ENCODE assay signal across 28 cellular contexts in genomic region chr9:82511626-82512025, GRCh38.
"Had no signal": no experiment of that assay in that cellular context is flagged by ENCODE, and none has a peak within 500 bp of the region (broad histone marks: within the 10 kb centered on the region; RNA-seq: fewer than 3 reads in every experiment).

No MANE protein-coding gene starts in this region.

- FAIRE-seq: pancreas, small intestine had no signal

- H3K36me3 ChIP-seq: neutrophil, pancreas, right lobe of liver, sigmoid colon, stomach, thoracic aorta, thyroid gland, tibial nerve, upper lobe of right lung, vagina had no signal

- H3K27ac ChIP-seq: neutrophil, pancreas, psoas muscle, right lobe of liver, sigmoid colon, stomach, thoracic aorta, thyroid gland, tibial nerve, upper lobe of right lung, vagina had no signal

- H3K4me1 Mint-ChIP-seq: naive thymus-derived CD4-positive, alpha-beta T cell; natural killer cell; neural crest cell; stimulated activated effector memory CD8-positive, alpha-beta T cell treated with anti-CD3 and anti-CD28 coated beads, Interleukin-12 subunit alpha, Interleukin-12 subunit beta, amount 100 ng/mL, for 72 hours; stimulated activated naive B cell treated with anti-CD40 and anti-IgM and Interleukin-4, amounts not matched to agents 10 μg/mL and 1 μg/mL and 100 μg/mL, for 72 hours had no signal

- H3K9me3 ChIP-seq: neutrophil, pancreas, psoas muscle, right lobe of liver, sigmoid colon, stomach, thoracic aorta, thyroid gland, upper lobe of right lung, vagina had no signal

- H3K4me3 ChIP-seq: pancreas, psoas muscle, right lobe of liver, sigmoid colon, stomach, thoracic aorta, thyroid gland, tibial nerve, upper lobe of right lung, vagina had no signal

- DNase-seq: naive thymus-derived CD4-positive, alpha-beta T cell; natural killer cell; nucleus accumbens; pancreas; psoas muscle; right cardiac atrium; right lobe of liver; sigmoid colon; small intestine; stimulated activated CD4-positive, alpha-beta T cell treated with anti-CD3 and anti-CD28 coated beads, Interleukin-15, amount 100 ng/mL, for 24 hours; stimulated activated CD4-positive, alpha-beta T cell treated with anti-CD3 and anti-CD28 coated beads, Interleukin-2, amount 100 ng/mL, for 24 hours; stimulated activated CD4-positive, alpha-beta T cell treated with anti-CD3 and anti-CD28 coated beads, Interleukin-2, amount 100 ng/mL, for 48 hours; stimulated activated CD4-positive, alpha-beta T cell treated with anti-CD3 and anti-CD28 coated beads, Interleukin-4, amount 100 ng/mL, for 24 hours; stimulated activated naive B cell treated with anti-CD40 and anti-IgM and Interleukin-4, amounts not matched to agents 10 μg/mL and 1 μg/mL and 100 μg/mL, for 72 hours; stimulated activated naive CD4-positive, alpha-beta T cell treated with Interleukin-2 at 50 U/mL for 16 hours; stomach; thyroid gland; upper lobe of right lung had no signal

- H3K4me1 ChIP-seq: psoas muscle, right lobe of liver, thyroid gland had no signal

- H3K27me3 ChIP-seq: neutrophil, pancreas, right lobe of liver, sigmoid colon, stomach, thyroid gland, tibial nerve, upper lobe of right lung, vagina had no signal

- H3K27ac Mint-ChIP-seq: naive thymus-derived CD4-positive, alpha-beta T cell; natural killer cell; nephron; progenitor cell of endocrine pancreas; stimulated activated effector memory CD8-positive, alpha-beta T cell treated with anti-CD3 and anti-CD28 coated beads, Interleukin-12 subunit alpha, Interleukin-12 subunit beta, amount 100 ng/mL, for 72 hours; stimulated activated naive B cell treated with anti-CD40 and anti-IgM and Interleukin-4, amounts not matched to agents 10 μg/mL and 1 μg/mL and 100 μg/mL, for 72 hours; stimulated activated naive CD8-positive, alpha-beta T cell treated with anti-CD3 and anti-CD28 coated beads, Interleukin-15, Interleukin-2, amounts not matched to agents 100 ng/mL and 50 ng/mL, for 24 hours; type B pancreatic cell had no signal

- H3K4me3 Mint-ChIP-seq: naive thymus-derived CD4-positive, alpha-beta T cell; natural killer cell; nephron; neural crest cell; stimulated activated effector memory CD8-positive, alpha-beta T cell treated with anti-CD3 and anti-CD28 coated beads, Interleukin-12 subunit alpha, Interleukin-12 subunit beta, amount 100 ng/mL, for 72 hours; stimulated activated naive B cell treated with anti-CD40 and anti-IgM and Interleukin-4, amounts not matched to agents 10 μg/mL and 1 μg/mL and 100 μg/mL, for 72 hours; stimulated activated naive CD8-positive, alpha-beta T cell treated with anti-CD3 and anti-CD28 coated beads, Interleukin-15, Interleukin-2, amounts not matched to agents 100 ng/mL and 50 ng/mL, for 24 hours; type B pancreatic cell had no signal

- H3K27me3 Mint-ChIP-seq: naive thymus-derived CD4-positive, alpha-beta T cell; stimulated activated naive CD8-positive, alpha-beta T cell treated with anti-CD3 and anti-CD28 coated beads, Interleukin-15, Interleukin-2, amounts not matched to agents 100 ng/mL and 50 ng/mL, for 24 hours had no signal

- ATAC-seq: naive thymus-derived CD4-positive, alpha-beta T cell; natural killer cell; pancreas; psoas muscle; right cardiac atrium; right lobe of liver; stimulated activated effector memory CD8-positive, alpha-beta T cell treated with anti-CD3 and anti-CD28 coated beads, Interleukin-12 subunit alpha, Interleukin-12 subunit beta, amount 100 ng/mL, for 72 hours; stimulated activated naive B cell treated with anti-CD40 and anti-IgM and Interleukin-4, amounts not matched to agents 10 μg/mL and 1 μg/mL and 100 μg/mL, for 72 hours; upper lobe of right lung had no signal

- H3K36me3 Mint-ChIP-seq: naive thymus-derived CD4-positive, alpha-beta T cell; natural killer cell; stimulated activated effector memory CD8-positive, alpha-beta T cell treated with anti-CD3 and anti-CD28 coated beads, Interleukin-12 subunit alpha, Interleukin-12 subunit beta, amount 100 ng/mL, for 72 hours; type B pancreatic cell had no signal
